9 cellular contexts compared by ENCODE assay signal in genomic region chr7:151013728-151014497, GRCh38. TPM values are rescaled to one million over a fixed set of nuclear protein-coding genes. Genes with fewer than 3 reads are reported as not detected.
DNase-seq lines count a peak whose midpoint lies in the region; ATAC-seq and TF ChIP-seq lines count a peak whose summit lies in the region.
"Had no signal": no experiment of that assay in that cellular context is flagged by ENCODE, and none has a peak within 500 bp of the region (broad histone marks: within the 10 kb centered on the region; RNA-seq: fewer than 3 reads in every experiment).

No MANE protein-coding gene starts in this region.

- intact Hi-C loops in sigmoid colon (cut with DNase I) = no loop called here

- no peak overlapping the region for H3K27ac ChIP-seq in ACC112 (ENCODE audit: low read depth, low read length)
- no peak overlapping the region for H3K27ac ChIP-seq in RWPE2 (ENCODE audit: poor library complexity, severe bottlenecking)
- no peak overlapping the region for H3K27ac ChIP-seq in cardiac muscle cell
- no peak overlapping the region for H3K27ac ChIP-seq in sigmoid colon

- H3K4me3 ChIP-seq in ACC112 (ENCODE audit: low read depth, low read length) = peak overlapping the region; percentile 73
- peak overlapping the region; percentile 13 for H3K4me3 ChIP-seq in RWPE2 (ENCODE audit: severe bottlenecking)
- H3K4me3 ChIP-seq in cardiac muscle cell = no peak overlapping the region
- H3K4me3 ChIP-seq in sigmoid colon = peak overlapping the region in 3 of 4 donors; percentile 0 to 40 (median 40)

- no peaks in the 10 kb centered on the region for H3K36me3 ChIP-seq in ACC112 (ENCODE audit: insufficient read depth, low read length)
- no peaks in the 10 kb centered on the region for H3K36me3 ChIP-seq in RWPE2 (ENCODE audit: low read depth)
- no peaks in the 10 kb centered on the region for H3K36me3 ChIP-seq in cardiac muscle cell
- no peaks in the 10 kb centered on the region for H3K36me3 ChIP-seq in sigmoid colon

- 24 to 50% methylated on average over 56 of the region's 56 CpGs for WGBS in sigmoid colon, 2 donors

- no peak for TF ChIP-seq POLR2A in sigmoid colon (IDR thresholded peaks at IDR 0.05)

- peaks cover 12% of the 10 kb centered on the region for H3K4me1 ChIP-seq in ACC112 (ENCODE audit: control insufficient read depth, insufficient read depth, low read length, unreplicated experiment)
- H3K4me1 ChIP-seq in RWPE2 (ENCODE audit: insufficient read depth, poor library complexity, severe bottlenecking) = no peaks in the 10 kb centered on the region
- H3K4me1 ChIP-seq in cardiac muscle cell (ENCODE audit: low read depth) = peaks cover 30% of the 10 kb centered on the region
- peaks cover 0 to 33% (median 28%) of the 10 kb centered on the region in 4 donors for H3K4me1 ChIP-seq in sigmoid colon

- no peaks in the 10 kb centered on the region for H3K79me2 ChIP-seq in ACC112 (ENCODE audit: control insufficient read depth, insufficient read depth, low read length, unreplicated experiment)

- peaks cover 2% of the 10 kb centered on the region; the same call in 1 of the 2 replicates for H3K27me3 ChIP-seq in ACC112 (ENCODE audit: insufficient read depth, low read length)
- H3K27me3 ChIP-seq in RWPE2 (ENCODE audit: insufficient read depth, poor library complexity, severe bottlenecking) = peaks cover 5% of the 10 kb centered on the region
- H3K27me3 ChIP-seq in cardiac muscle cell = peaks cover 7% of the 10 kb centered on the region
- peaks cover 26 to 93% (median 76%) of the 10 kb centered on the region in 3 donors for H3K27me3 ChIP-seq in sigmoid colon

- DNase-seq in RWPE2 (ENCODE audit: low spot score) (peak; percentile 65), cardiac muscle cell (ENCODE audit: low read depth in 1 of 2, low spot score in 1 of 2) (peak; percentile 59 to 67), sigmoid colon (peak; percentile 84), COLO668 (lab: John Stamatoyannopoulos, UW; ENCODE audit: unreplicated experiment) (no peak)
- DNase-seq in activated naive CD4-positive, alpha-beta T cell treated with anti-CD3 and anti-CD28 coated beads, Interleukin-2, amount 50 U/mL, for 16 hours = peak; percentile 82
- DNase-seq: DND-41 had no signal

- H2AFZ ChIP-seq in ACC112 (ENCODE audit: low read length, unreplicated experiment) = peak overlapping the region; percentile 65

- TF ChIP-seq CTCF in RWPE2 (IDR thresholded peaks at IDR 0.05; ENCODE audit: poor library complexity, severe bottlenecking) = no peak
- TF ChIP-seq CTCF in cardiac muscle cell (IDR thresholded peaks at IDR 0.05; ENCODE audit: low read depth, low read length) = peak; percentile 10
- TF ChIP-seq CTCF in sigmoid colon (IDR thresholded peaks at IDR 0.05) = no peak

- ATAC-seq in GM21390 (IDR thresholded peaks at IDR 0.05; ENCODE audit: unreplicated experiment) (peak; percentile 41), RWPE2 (ENCODE audit: low read depth) (no peak), GM18867 (IDR thresholded peaks at IDR 0.05; ENCODE audit: unreplicated experiment) (no peak)

- no peaks in the 10 kb centered on the region for H3K9me3 ChIP-seq in RWPE2 (ENCODE audit: severe bottlenecking)
- H3K9me3 ChIP-seq in cardiac muscle cell (ENCODE audit: low read depth) = no peaks in the 10 kb centered on the region
- no peaks in the 10 kb centered on the region for H3K9me3 ChIP-seq in sigmoid colon

- no peak for TF ChIP-seq EP300 in sigmoid colon (IDR thresholded peaks at IDR 0.05)

RNA-seq across cellular contexts. Expression of gene ATG9B, which starts 10.4 kb away (rescaled TPM):
- 7.1 and 8.4 TPM in 2 replicates for total RNA-seq in cardiac muscle cell
- 13.0 and 22.7 TPM in 2 replicates for polyA plus RNA-seq in cardiac muscle cell
- total RNA-seq in sigmoid colon = not detected
- 1 to 10 TPM in 2 of 3 donors, not detected in 1; 1.2 to 1.6 TPM for polyA plus RNA-seq in sigmoid colon

RNA-seq across cellular contexts. Expression of gene ABCB8, which starts 14.3 kb away (rescaled TPM):
- total RNA-seq in cardiac muscle cell = 27.2 and 29.2 TPM in 2 replicates
- 18.4 and 20.4 TPM in 2 replicates for polyA plus RNA-seq in cardiac muscle cell
- 10 to 100 TPM in 3 of 4 donors, 1 to 10 TPM in 1; 9.7 to 20.8 (median 19.5) TPM for total RNA-seq in sigmoid colon
- 10 to 100 TPM in 1 of 3 donors, 1 to 10 TPM in 2; 3.0 to 32.8 (median 5.3) TPM for polyA plus RNA-seq in sigmoid colon

RNA-seq across cellular contexts. Expression of gene NOS3, which starts 23.1 kb away (rescaled TPM):
- total RNA-seq in cardiac muscle cell (19.7 and 20.3 TPM in 2 replicates), sigmoid colon (1 to 10 TPM; 1.3 to 7.2 (median 2.9) TPM)
- polyA plus RNA-seq in cardiac muscle cell (13.1 and 16.3 TPM in 2 replicates), sigmoid colon (1 to 10 TPM in 2 of 3 donors, under 1 TPM in 1; 0.23 to 6.1 (median 1.2) TPM)

RNA-seq across cellular contexts. Expression of gene ASIC3, which starts 34.4 kb away (rescaled TPM):
- total RNA-seq in cardiac muscle cell = 9.0 and 9.8 TPM in 2 replicates
- polyA plus RNA-seq in cardiac muscle cell = 5.2 and 6.8 TPM in 2 replicates
- 1 to 10 TPM; 1.8 to 8.6 (median 4.5) TPM for total RNA-seq in sigmoid colon
- polyA plus RNA-seq in sigmoid colon = 1 to 10 TPM in 2 of 3 donors, under 1 TPM in 1; 0.46 to 3.1 (median 3.0) TPM

RNA-seq across cellular contexts. Expression of gene KCNH2, which starts 35.8 kb away (rescaled TPM):
- 91.5 and 110 TPM in 2 replicates for total RNA-seq in cardiac muscle cell
- polyA plus RNA-seq in cardiac muscle cell = 48.0 and 64.2 TPM in 2 replicates
- 100 to 1,000 TPM in 1 of 4 donors, 10 to 100 TPM in 3; 40.6 to 107 (median 85.2) TPM for total RNA-seq in sigmoid colon
- polyA plus RNA-seq in sigmoid colon = 1 to 10 TPM in 2 of 3 donors, under 1 TPM in 1; 0.46 to 7.3 (median 1.2) TPM
